ENCODE assay signal across 1 cellular context in the genomic region with DNA sequence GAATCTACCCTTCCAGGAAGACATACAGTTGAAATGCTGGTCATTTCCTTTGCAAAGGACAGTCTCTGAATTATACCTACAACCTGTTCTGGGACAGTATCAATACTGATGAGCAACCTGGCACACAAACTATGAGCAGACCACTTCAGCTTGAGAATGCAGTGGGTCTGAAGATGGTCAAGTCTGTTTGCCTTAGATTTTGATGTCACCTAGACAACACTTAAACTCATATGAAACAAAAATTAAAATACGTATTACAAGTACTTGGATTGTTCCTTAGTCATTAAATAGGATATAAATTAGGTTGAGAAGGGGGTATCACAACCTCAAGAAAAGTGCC.
TF ChIP-seq lines count a peak whose summit lies in the region.

No MANE protein-coding gene starts in this region.

TF ChIP-seq in GM23338, 12 proteins besides CTCF, POLR2A, EP300 and RAD21 (continued from another document):
- TF ChIP-seq, protein P1, sequence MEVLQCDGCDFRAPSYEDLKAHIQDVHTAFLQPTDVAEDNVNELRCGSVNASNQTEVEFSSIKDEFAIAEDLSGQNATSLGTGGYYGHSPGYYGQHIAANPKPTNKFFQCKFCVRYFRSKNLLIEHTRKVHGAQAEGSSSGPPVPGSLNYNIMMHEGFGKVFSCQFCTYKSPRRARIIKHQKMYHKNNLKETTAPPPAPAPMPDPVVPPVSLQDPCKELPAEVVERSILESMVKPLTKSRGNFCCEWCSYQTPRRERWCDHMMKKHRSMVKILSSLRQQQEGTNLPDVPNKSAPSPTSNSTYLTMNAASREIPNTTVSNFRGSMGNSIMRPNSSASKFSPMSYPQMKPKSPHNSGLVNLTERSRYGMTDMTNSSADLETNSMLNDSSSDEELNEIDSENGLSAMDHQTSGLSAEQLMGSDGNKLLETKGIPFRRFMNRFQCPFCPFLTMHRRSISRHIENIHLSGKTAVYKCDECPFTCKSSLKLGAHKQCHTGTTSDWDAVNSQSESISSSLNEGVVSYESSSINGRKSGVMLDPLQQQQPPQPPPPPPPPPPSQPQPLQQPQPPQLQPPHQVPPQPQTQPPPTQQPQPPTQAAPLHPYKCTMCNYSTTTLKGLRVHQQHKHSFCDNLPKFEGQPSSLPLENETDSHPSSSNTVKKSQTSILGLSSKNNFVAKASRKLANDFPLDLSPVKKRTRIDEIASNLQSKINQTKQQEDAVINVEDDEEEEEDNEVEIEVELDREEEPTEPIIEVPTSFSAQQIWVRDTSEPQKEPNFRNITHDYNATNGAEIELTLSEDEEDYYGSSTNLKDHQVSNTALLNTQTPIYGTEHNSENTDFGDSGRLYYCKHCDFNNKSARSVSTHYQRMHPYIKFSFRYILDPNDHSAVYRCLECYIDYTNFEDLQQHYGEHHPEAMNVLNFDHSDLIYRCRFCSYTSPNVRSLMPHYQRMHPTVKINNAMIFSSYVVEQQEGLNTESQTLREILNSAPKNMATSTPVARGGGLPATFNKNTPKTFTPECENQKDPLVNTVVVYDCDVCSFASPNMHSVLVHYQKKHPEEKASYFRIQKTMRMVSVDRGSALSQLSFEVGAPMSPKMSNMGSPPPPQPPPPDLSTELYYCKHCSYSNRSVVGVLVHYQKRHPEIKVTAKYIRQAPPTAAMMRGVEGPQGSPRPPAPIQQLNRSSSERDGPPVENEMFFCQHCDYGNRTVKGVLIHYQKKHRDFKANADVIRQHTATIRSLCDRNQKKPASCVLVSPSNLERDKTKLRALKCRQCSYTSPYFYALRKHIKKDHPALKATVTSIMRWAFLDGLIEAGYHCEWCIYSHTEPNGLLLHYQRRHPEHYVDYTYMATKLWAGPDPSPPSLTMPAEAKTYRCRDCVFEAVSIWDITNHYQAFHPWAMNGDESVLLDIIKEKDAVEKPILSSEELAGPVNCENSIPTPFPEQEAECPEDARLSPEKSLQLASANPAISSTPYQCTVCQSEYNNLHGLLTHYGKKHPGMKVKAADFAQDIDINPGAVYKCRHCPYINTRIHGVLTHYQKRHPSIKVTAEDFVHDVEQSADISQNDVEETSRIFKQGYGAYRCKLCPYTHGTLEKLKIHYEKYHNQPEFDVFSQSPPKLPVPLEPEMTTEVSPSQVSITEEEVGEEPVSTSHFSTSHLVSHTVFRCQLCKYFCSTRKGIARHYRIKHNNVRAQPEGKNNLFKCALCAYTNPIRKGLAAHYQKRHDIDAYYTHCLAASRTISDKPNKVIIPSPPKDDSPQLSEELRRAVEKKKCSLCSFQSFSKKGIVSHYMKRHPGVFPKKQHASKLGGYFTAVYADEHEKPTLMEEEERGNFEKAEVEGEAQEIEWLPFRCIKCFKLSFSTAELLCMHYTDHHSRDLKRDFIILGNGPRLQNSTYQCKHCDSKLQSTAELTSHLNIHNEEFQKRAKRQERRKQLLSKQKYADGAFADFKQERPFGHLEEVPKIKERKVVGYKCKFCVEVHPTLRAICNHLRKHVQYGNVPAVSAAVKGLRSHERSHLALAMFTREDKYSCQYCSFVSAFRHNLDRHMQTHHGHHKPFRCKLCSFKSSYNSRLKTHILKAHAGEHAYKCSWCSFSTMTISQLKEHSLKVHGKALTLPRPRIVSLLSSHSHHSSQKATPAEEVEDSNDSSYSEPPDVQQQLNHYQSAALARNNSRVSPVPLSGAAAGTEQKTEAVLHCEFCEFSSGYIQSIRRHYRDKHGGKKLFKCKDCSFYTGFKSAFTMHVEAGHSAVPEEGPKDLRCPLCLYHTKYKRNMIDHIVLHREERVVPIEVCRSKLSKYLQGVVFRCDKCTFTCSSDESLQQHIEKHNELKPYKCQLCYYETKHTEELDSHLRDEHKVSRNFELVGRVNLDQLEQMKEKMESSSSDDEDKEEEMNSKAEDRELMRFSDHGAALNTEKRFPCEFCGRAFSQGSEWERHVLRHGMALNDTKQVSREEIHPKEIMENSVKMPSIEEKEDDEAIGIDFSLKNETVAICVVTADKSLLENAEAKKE (CRISPR knock-in tag; IDR thresholded peaks at IDR 0.05), result no peak
- TF ChIP-seq, protein P2, sequence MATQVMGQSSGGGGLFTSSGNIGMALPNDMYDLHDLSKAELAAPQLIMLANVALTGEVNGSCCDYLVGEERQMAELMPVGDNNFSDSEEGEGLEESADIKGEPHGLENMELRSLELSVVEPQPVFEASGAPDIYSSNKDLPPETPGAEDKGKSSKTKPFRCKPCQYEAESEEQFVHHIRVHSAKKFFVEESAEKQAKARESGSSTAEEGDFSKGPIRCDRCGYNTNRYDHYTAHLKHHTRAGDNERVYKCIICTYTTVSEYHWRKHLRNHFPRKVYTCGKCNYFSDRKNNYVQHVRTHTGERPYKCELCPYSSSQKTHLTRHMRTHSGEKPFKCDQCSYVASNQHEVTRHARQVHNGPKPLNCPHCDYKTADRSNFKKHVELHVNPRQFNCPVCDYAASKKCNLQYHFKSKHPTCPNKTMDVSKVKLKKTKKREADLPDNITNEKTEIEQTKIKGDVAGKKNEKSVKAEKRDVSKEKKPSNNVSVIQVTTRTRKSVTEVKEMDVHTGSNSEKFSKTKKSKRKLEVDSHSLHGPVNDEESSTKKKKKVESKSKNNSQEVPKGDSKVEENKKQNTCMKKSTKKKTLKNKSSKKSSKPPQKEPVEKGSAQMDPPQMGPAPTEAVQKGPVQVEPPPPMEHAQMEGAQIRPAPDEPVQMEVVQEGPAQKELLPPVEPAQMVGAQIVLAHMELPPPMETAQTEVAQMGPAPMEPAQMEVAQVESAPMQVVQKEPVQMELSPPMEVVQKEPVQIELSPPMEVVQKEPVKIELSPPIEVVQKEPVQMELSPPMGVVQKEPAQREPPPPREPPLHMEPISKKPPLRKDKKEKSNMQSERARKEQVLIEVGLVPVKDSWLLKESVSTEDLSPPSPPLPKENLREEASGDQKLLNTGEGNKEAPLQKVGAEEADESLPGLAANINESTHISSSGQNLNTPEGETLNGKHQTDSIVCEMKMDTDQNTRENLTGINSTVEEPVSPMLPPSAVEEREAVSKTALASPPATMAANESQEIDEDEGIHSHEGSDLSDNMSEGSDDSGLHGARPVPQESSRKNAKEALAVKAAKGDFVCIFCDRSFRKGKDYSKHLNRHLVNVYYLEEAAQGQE (IDR thresholded peaks at IDR 0.05; ENCODE audit: unreplicated experiment), result no peak
- TF ChIP-seq POLR2AphosphoS5 (IDR thresholded peaks at IDR 0.05; ENCODE audit: low read depth) (no peak), STAT1 (IDR thresholded peaks at IDR 0.05; ENCODE audit: unreplicated experiment) (no peak), EZH2 (IDR thresholded peaks at IDR 0.05; ENCODE audit: low read depth, unreplicated experiment) (no peak), ZNF114 (CRISPR knock-in tag; IDR thresholded peaks at IDR 0.05) (no peak), ZNF331 (CRISPR knock-in tag; IDR thresholded peaks at IDR 0.05; ENCODE audit: low read depth) (no peak), JUNB (IDR thresholded peaks at IDR 0.05; ENCODE audit: unreplicated experiment) (no peak), NANOG (IDR thresholded peaks at IDR 0.05; ENCODE audit: borderline replicate concordance) (no peak), EZH2phosphoT487 (IDR thresholded peaks at IDR 0.05; ENCODE audit: unreplicated experiment) (no peak), CREB1 (CRISPR knock-in tag; IDR thresholded peaks at IDR 0.05; ENCODE audit: low read depth) (no peak)
